ENCODE assay signal across 24 cellular contexts in genomic region chr1:30259631-30260030, GRCh38.
DNase-seq lines count a peak whose midpoint lies in the region; ATAC-seq, FAIRE-seq and TF ChIP-seq lines count a peak whose summit lies in the region.
"Had no signal": no experiment of that assay in that cellular context is flagged by ENCODE, and none has a peak within 500 bp of the region (broad histone marks: within the 10 kb centered on the region; RNA-seq: fewer than 3 reads in every experiment).

No MANE protein-coding gene starts in this region.

- CTCF ChIA-PET in A673 (lab: Charles Lee): interaction anchor here (1.4 kb wide), 1 partner anchor 121 kb away, joined by 15 read pairs; no protein-coding TSS in a partner anchor

- H3K27ac ChIP-seq in A673 (ENCODE audit: low read depth, low read length, poor library complexity, severe bottlenecking) (peak overlapping the region; percentile 99), RWPE2 (ENCODE audit: poor library complexity, severe bottlenecking) (no peak overlapping the region)
- H3K27ac ChIP-seq: BLaER1 treated with 17β-estradiol and CSF1 and Interleukin-3, amounts not matched to agents 10 nM and 100 nM; C4-2B had no signal

- H3K4me1 ChIP-seq in A673 (ENCODE audit: insufficient read depth, low read length, poor library complexity, severe bottlenecking): peaks cover 61% of the 10 kb centered on the region
- no peaks in the 10 kb centered on the region for H3K4me1 ChIP-seq in RWPE2 (ENCODE audit: insufficient read depth, poor library complexity, severe bottlenecking)
- H3K4me1 ChIP-seq: Caco-2 had no signal

- H3K36me3 ChIP-seq in A673 (ENCODE audit: insufficient read depth, low read length, poor library complexity, severe bottlenecking) (no peaks in the 10 kb centered on the region), RWPE2 (ENCODE audit: low read depth) (no peaks in the 10 kb centered on the region)
- H3K36me3 ChIP-seq: BLaER1 treated with 17β-estradiol and CSF1 and Interleukin-3, amounts not matched to agents 10 nM and 100 nM had no signal

- H3K4me3 Mint-ChIP-seq in chondrocyte (ENCODE audit: unreplicated experiment): no peak overlapping the region
- H3K4me3 Mint-ChIP-seq: B cell; CD4-positive, alpha-beta T cell; CD8-positive, alpha-beta T cell had no signal

- intact Hi-C loops in A673 (cut with micrococcal nuclease; ENCODE audit: unreplicated experiment): loop anchor here (2.0 to 10.0 kb wide), 5 partner anchors 85 to 1269 kb away; no protein-coding TSS in a partner anchor

- H3K27me3 Mint-ChIP-seq in chondrocyte (ENCODE audit: low read depth): peaks cover 12% of the 10 kb centered on the region

- no peak overlapping the region for H3K4me3 ChIP-seq in A673 (ENCODE audit: low read depth, low read length, poor library complexity, severe bottlenecking)
- H3K4me3 ChIP-seq in RWPE2 (ENCODE audit: severe bottlenecking): no peak overlapping the region
- H3K4me3 ChIP-seq: BLaER1 treated with 17β-estradiol and CSF1 and Interleukin-3, amounts not matched to agents 10 nM and 100 nM; GM12878 had no signal

- DNase-seq in A673 (ENCODE audit: low spot score) (no peak), Daoy (ENCODE audit: low read depth) (peak; percentile 39), RWPE2 (ENCODE audit: low spot score) (peak; percentile 14), chondrocyte (ENCODE audit: low spot score) (peak; percentile 48), activated T-cell treated with anti-CD3 and anti-CD28 coated beads for 4 hours (no peak), dermis blood vessel endothelial cell (no peak), RCC 7860 (ENCODE audit: low spot score) (no peak)
- DNase-seq: 8988T; AML-193; Caco-2; Calu3; CD8-positive, alpha-beta T cell; EL; GDM1 had no signal

- H3K4me1 Mint-ChIP-seq in chondrocyte (ENCODE audit: low read depth): no peaks in the 10 kb centered on the region
- H3K4me1 Mint-ChIP-seq: B cell had no signal

- H3K27me3 ChIP-seq in A673 (replicated peaks; ENCODE audit: insufficient read depth, low read depth, low read length, poor library complexity) (no peaks in the 10 kb centered on the region), RWPE2 (ENCODE audit: insufficient read depth, poor library complexity, severe bottlenecking) (peaks cover 18% of the 10 kb centered on the region)
- H3K27me3 ChIP-seq: BLaER1 treated with 17β-estradiol and CSF1 and Interleukin-3, amounts not matched to agents 10 nM and 100 nM had no signal

- POLR2A ChIA-PET in A673 (lab: Charles Lee; ENCODE audit: low non-redundant PET): no interaction called here

- no peak overlapping the region for H3K27ac Mint-ChIP-seq in chondrocyte (ENCODE audit: unreplicated experiment)
- H3K27ac Mint-ChIP-seq: B cell; CD4-positive, alpha-beta T cell; CD8-positive, alpha-beta T cell had no signal

- BruUV-seq in A673 (replicated peaks; lab: Mats Ljungman, UMichigan): no TSS peak

- TF ChIP-seq CTCF in A673 (conservative IDR thresholded peaks at IDR 0.05; ENCODE audit: low read depth, low read length) (no peak), RWPE2 (IDR thresholded peaks at IDR 0.05; ENCODE audit: poor library complexity, severe bottlenecking) (no peak), chondrocyte (IDR thresholded peaks at IDR 0.05) (no peak)

- FAIRE-seq in RCC 7860 (lab: Jason Lieb, UNC): no peak
- FAIRE-seq: A204.1, D721Med, GM12878, GM12892, GM18507 had no signal

- H3K9me3 ChIP-seq in A673 (ENCODE audit: low read depth, low read length, poor library complexity, severe bottlenecking): no peaks in the 10 kb centered on the region
- no peaks in the 10 kb centered on the region for H3K9me3 ChIP-seq in RWPE2 (ENCODE audit: severe bottlenecking)
- H3K9me3 ChIP-seq: Caco-2 had no signal

- no peaks in the 10 kb centered on the region for H3K36me3 Mint-ChIP-seq in chondrocyte (ENCODE audit: low read depth)
- H3K36me3 Mint-ChIP-seq: CD8-positive, alpha-beta T cell had no signal

- no peak for ATAC-seq in RWPE2 (ENCODE audit: low read depth)
- no peak for ATAC-seq in HG02798 (IDR thresholded peaks at IDR 0.05; ENCODE audit: poor library complexity, unreplicated experiment)
- ATAC-seq: CD8-positive, alpha-beta T cell; GM12878 had no signal

- peaks cover 4% of the 10 kb centered on the region for H3K9me3 Mint-ChIP-seq in chondrocyte (ENCODE audit: low read depth)
- H3K9me3 Mint-ChIP-seq: CD4-positive, alpha-beta T cell had no signal

Comparison
In these comparisons a context has a peak if more than half of its experiments do, and no peak if none do; other contexts are left out.
1. DNase-seq: peak in Daoy (single experiment), RWPE2 (single experiment) and chondrocyte (single experiment); none in A673 (single experiment), activated T-cell treated with anti-CD3 and anti-CD28 coated beads for 4 hours (single experiment), dermis blood vessel endothelial cell (single experiment) and RCC 7860 (single experiment).